10 cellular contexts compared by ENCODE assay signal in genomic region chr10:63388421-63389031, GRCh38.
DNase-seq lines count a peak whose midpoint lies in the region; ATAC-seq, FAIRE-seq and TF ChIP-seq lines count a peak whose summit lies in the region.
"Had no signal": no experiment of that assay in that cellular context is flagged by ENCODE, and none has a peak within 500 bp of the region (broad histone marks: within the 10 kb centered on the region; RNA-seq: fewer than 3 reads in every experiment).

No MANE protein-coding gene starts in this region.

- peaks cover 33% of the 10 kb centered on the region for H3K36me3 Mint-ChIP-seq in Caco-2 (ENCODE audit: insufficient read depth, unreplicated experiment)

- POLR2A ChIA-PET in Caco-2 (lab: Charles Lee), result no interaction called here

- no peaks in the 10 kb centered on the region for H3K27me3 ChIP-seq in Caco-2 (replicated peaks; ENCODE audit: control insufficient read depth, insufficient read depth, low read length)

- peaks cover 6% of the 10 kb centered on the region for H3K4me1 ChIP-seq in Caco-2

- CTCF ChIA-PET in Caco-2 (lab: Charles Lee), result interaction anchor here (0.6 kb wide), 1 partner anchor 241 kb away, joined by 6 read pairs; no protein-coding TSS in a partner anchor

- H3K27me3 Mint-ChIP-seq in Caco-2 (ENCODE audit: insufficient read depth, unreplicated experiment), result no peaks in the 10 kb centered on the region

- no peak for FAIRE-seq in D721Med (lab: Jason Lieb, UNC)

- TF ChIP-seq CTCF in Caco-2 (IDR thresholded peaks at IDR 0.05; ENCODE audit: insufficient read depth in 1 of 2, low read depth in 1 of 2, low read length in 1 of 2, severe bottlenecking in 1 of 2, unreplicated experiment in 1 of 2) (no peak), D721Med (IDR thresholded peaks at IDR 0.05; ENCODE audit: insufficient read depth, missing control alignments) (no peak)

- DNase-seq in OCI-M1 (lab: John Stamatoyannopoulos, UW) (peak; percentile 71), left lobe of liver (ENCODE audit: low spot score) (no peak), Caco-2 (no peak), sciatic nerve (ENCODE audit: low spot score) (no peak), D721Med (ENCODE audit: insufficient read length, low spot score) (no peak)
- DNase-seq: NCI-H1092, T1000 had no signal

- H3K27ac Mint-ChIP-seq in Caco-2 (ENCODE audit: unreplicated experiment), result no peak overlapping the region

- TF ChIP-seq POLR2A in GM18505 (IDR thresholded peaks at IDR 0.05; ENCODE audit: borderline replicate concordance, extremely low read depth, insufficient read depth, insufficient read length), result no peak

- ATAC-seq in GM18505 (IDR thresholded peaks at IDR 0.05; ENCODE audit: unreplicated experiment), result peak; percentile 59
- peak; percentile 68 for ATAC-seq in GM21786 (IDR thresholded peaks at IDR 0.05; ENCODE audit: unreplicated experiment)
- ATAC-seq in left lobe of liver, result peak; percentile 34
- ATAC-seq in GM19455 (IDR thresholded peaks at IDR 0.05; ENCODE audit: unreplicated experiment), result no peak
- ATAC-seq in sciatic nerve, result no peak

- BruUV-seq in Caco-2 (replicated peaks; lab: Mats Ljungman, UMichigan), result no TSS peak

- no peak overlapping the region for H3K4me3 Mint-ChIP-seq in Caco-2 (ENCODE audit: unreplicated experiment)

- intact Hi-C loops in Caco-2 (cut with micrococcal nuclease; ENCODE audit: unreplicated experiment), result no loop called here
- intact Hi-C loops in sciatic nerve (cut with DNase I), result no loop called here

- no peaks in the 10 kb centered on the region for H3K9me3 ChIP-seq in Caco-2

- peaks cover 9% of the 10 kb centered on the region for H3K4me1 Mint-ChIP-seq in Caco-2 (ENCODE audit: low read depth, unreplicated experiment)

- peaks cover 29% of the 10 kb centered on the region for H3K9me3 Mint-ChIP-seq in Caco-2 (ENCODE audit: unreplicated experiment)

- no peaks in the 10 kb centered on the region for H3K36me3 ChIP-seq in Caco-2 (ENCODE audit: control insufficient read depth, insufficient read depth, low read length)

- no peak overlapping the region for H3K4me3 ChIP-seq in Caco-2 (ENCODE audit: low read depth, low read length)

Comparison
In these comparisons a context has a peak if more than half of its experiments do, and no peak if none do; other contexts are left out.
1. ATAC-seq: peak in GM18505 (single experiment), GM21786 (single experiment) and left lobe of liver (single experiment); none in GM19455 (single experiment) and sciatic nerve (single experiment).